8 cellular contexts compared by ENCODE assay signal in genomic region chr15:64809649-64810498, GRCh38. TPM values are rescaled to one million over a fixed set of nuclear protein-coding genes. Genes with fewer than 3 reads are reported as not detected.
DNase-seq lines count a peak whose midpoint lies in the region; ATAC-seq and TF ChIP-seq lines count a peak whose summit lies in the region.

No MANE protein-coding gene starts in this region.

- H3K27me3 ChIP-seq in heart left ventricle, result no peaks in the 10 kb centered on the region

- 30 to 33% (median 31%) methylated on average over 14 of the region's 14 CpGs for WGBS in heart left ventricle, 4 donors

- H3K9me3 Mint-ChIP-seq in activated naive CD8-positive, alpha-beta T cell treated with anti-CD3 and anti-CD28 coated beads for 36 hours, result no peaks in the 10 kb centered on the region

- no peaks in the 10 kb centered on the region for H3K36me3 Mint-ChIP-seq in activated naive CD8-positive, alpha-beta T cell treated with anti-CD3 and anti-CD28 coated beads for 36 hours

- H3K4me1 Mint-ChIP-seq in activated naive CD8-positive, alpha-beta T cell treated with anti-CD3 and anti-CD28 coated beads for 36 hours, result peaks cover 3% of the 10 kb centered on the region

- DNase-seq in GM04504 (ENCODE audit: low read depth), result peak; percentile 40
- peak; percentile 71 for DNase-seq in NB4 (ENCODE audit: low read depth)
- DNase-seq in SKM-1 treated with dmso at 0.1 percent for 144 hours (lab: John Stamatoyannopoulos, UW; ENCODE audit: unreplicated experiment), result peak; percentile 45
- DNase-seq in activated naive CD8-positive, alpha-beta T cell treated with anti-CD3 and anti-CD28 coated beads for 36 hours, result peak; percentile 62
- peak; percentile 77 to 88 (median 83) for DNase-seq in heart left ventricle
- peak; percentile 43 to 96 (median 86) for DNase-seq in posterior cingulate gyrus

- no peak overlapping the region for H3K4me3 ChIP-seq in NB4 (ENCODE audit: low read depth, low read length)
- H3K4me3 ChIP-seq in heart left ventricle, result no peak overlapping the region

- ATAC-seq in heart left ventricle (peak; percentile 78 to 82 (median 81)), GM18511 (IDR thresholded peaks at IDR 0.05; ENCODE audit: unreplicated experiment) (no peak), GM21737 (IDR thresholded peaks at IDR 0.05; ENCODE audit: unreplicated experiment) (no peak)

- no peaks in the 10 kb centered on the region for H3K9me3 ChIP-seq in heart left ventricle

- H3K4me1 ChIP-seq in heart left ventricle, result peaks cover 0 to 16% (median 0%) of the 10 kb centered on the region in 12 donors

- intact Hi-C loops in heart left ventricle (cut with DNase I), result loop anchor here (1.0 to 10.0 kb wide), 13 partner anchors 38 to 128 kb away; no protein-coding TSS in a partner anchor
- intact Hi-C loops in posterior cingulate gyrus (cut with DNase I), result loop anchor here (1.0 kb wide), 1 partner anchor 79 kb away; no protein-coding TSS in a partner anchor

- TF ChIP-seq POLR2A in NB4 (IDR thresholded peaks at IDR 0.05; ENCODE audit: extremely low read depth, insufficient read length), result no peak
- TF ChIP-seq POLR2A in heart left ventricle (IDR thresholded peaks at IDR 0.05), result no peak

- TF ChIP-seq CTCF in NB4 (IDR thresholded peaks at IDR 0.05; ENCODE audit: low read depth, low read length) (peak; percentile 90), heart left ventricle (IDR thresholded peaks at IDR 0.05) (peak; percentile 78 to 93 (median 89))

- H3K27ac ChIP-seq in heart left ventricle, result peak overlapping the region in 1 of 12 donors; percentile 90

- H3K36me3 ChIP-seq in heart left ventricle, result no peaks in the 10 kb centered on the region

- H3K27ac Mint-ChIP-seq in activated naive CD8-positive, alpha-beta T cell treated with anti-CD3 and anti-CD28 coated beads for 36 hours, result no peak overlapping the region

- no peak overlapping the region for H3K4me3 Mint-ChIP-seq in activated naive CD8-positive, alpha-beta T cell treated with anti-CD3 and anti-CD28 coated beads for 36 hours

- H3K27me3 Mint-ChIP-seq in activated naive CD8-positive, alpha-beta T cell treated with anti-CD3 and anti-CD28 coated beads for 36 hours, result no peaks in the 10 kb centered on the region

RNA-seq across cellular contexts. Expression of gene PIF1, which starts 15.6 kb away (rescaled TPM):
- 10 to 100 TPM; 27.3 to 30.4 TPM for total RNA-seq in activated naive CD8-positive, alpha-beta T cell treated with anti-CD3 and anti-CD28 coated beads for 36 hours
- 1 to 10 TPM in 2 of 9 donors, under 1 TPM in 5, not detected in 2; 0.23 to 4.6 (median 0.52) TPM for total RNA-seq in heart left ventricle
- polyA plus RNA-seq in heart left ventricle, result under 1 TPM; 0.40 to 0.88 TPM

RNA-seq across cellular contexts. Expression of gene PLEKHO2, which starts 31.8 kb away (rescaled TPM):
- 1 to 10 TPM; 6.8 to 7.8 TPM for total RNA-seq in activated naive CD8-positive, alpha-beta T cell treated with anti-CD3 and anti-CD28 coated beads for 36 hours
- total RNA-seq in heart left ventricle, result 10 to 100 TPM in 3 of 9 donors, 1 to 10 TPM in 6; 7.0 to 50.8 (median 9.2) TPM
- 10 to 100 TPM in 1 of 2 donors, 1 to 10 TPM in 1; 5.3 to 13.4 TPM for polyA plus RNA-seq in heart left ventricle

RNA-seq across cellular contexts. Expression of gene RBPMS2, which starts 34.5 kb away (rescaled TPM):
- not detected for total RNA-seq in activated naive CD8-positive, alpha-beta T cell treated with anti-CD3 and anti-CD28 coated beads for 36 hours
- total RNA-seq in heart left ventricle, result 100 to 1,000 TPM in 7 of 9 donors, 10 to 100 TPM in 2; 49.8 to 530 (median 189) TPM
- 100 to 1,000 TPM; 238 to 408 TPM for polyA plus RNA-seq in heart left ventricle

Comparison
In these comparisons a context has a peak if more than half of its experiments do, and no peak if none do; other contexts are left out.
1. ATAC-seq: peak in heart left ventricle (4 of 4); none in GM18511 (single experiment) and GM21737 (single experiment).
2. RNA of gene PIF1, which starts 15.6 kb away (total RNA-seq): 27.3 to 30.4 TPM in activated naive CD8-positive, alpha-beta T cell treated with anti-CD3 and anti-CD28 coated beads for 36 hours; 0.23 to 4.6 TPM in heart left ventricle; every median in the first group is over 4 times any median in the second.
3. RNA of gene RBPMS2, which starts 34.5 kb away (total RNA-seq): 49.8 to 530 TPM in heart left ventricle; not detected in activated naive CD8-positive, alpha-beta T cell treated with anti-CD3 and anti-CD28 coated beads for 36 hours; every median in the first group is over 10 times any median in the second.
4. Peak in every context shown above with its lines, with median percentiles within 50 percentile points of each other: DNase-seq.